Comparison of ENCODE assay signal across 12 cellular contexts in genomic region chr19:55188620-55189019, GRCh38. TPM values are rescaled to one million over a fixed set of nuclear protein-coding genes. Genes with fewer than 3 reads are reported as not detected.
DNase-seq lines count a peak whose midpoint lies in the region; ATAC-seq and TF ChIP-seq lines count a peak whose summit lies in the region.
"Had no signal": no experiment of that assay in that cellular context is flagged by ENCODE, and none has a peak within 500 bp of the region (broad histone marks: within the 10 kb centered on the region; RNA-seq: fewer than 3 reads in every experiment).

No MANE protein-coding gene starts in this region.

- H4K20me1 ChIP-seq in BLaER1 (no peaks in the 10 kb centered on the region), MM.1S (ENCODE audit: insufficient read depth, low read length) (no peaks in the 10 kb centered on the region; the same call in 1 of the 2 replicates)

- H3K4me3 ChIP-seq in BLaER1, result no peak overlapping the region
- H3K4me3 ChIP-seq in MM.1S (ENCODE audit: low read length), result peak overlapping the region; percentile 28; the same call in 1 of the 2 replicates
- H3K4me3 ChIP-seq: HAP-1 had no signal

- DNase-seq in MM.1S, result no peak
- DNase-seq in erythroblast (lab: John Stamatoyannopoulos, UW), result no peak
- DNase-seq: activated T-cell treated with anti-CD3 and anti-CD28 coated beads, Interleukin-2, amount 50 U/mL, for 72 hours; DND-41; effector CD8-positive, alpha-beta T cell had no signal

- H3K36me3 ChIP-seq in BLaER1 (no peaks in the 10 kb centered on the region), MM.1S (replicated peaks; ENCODE audit: insufficient read depth, low read length) (no peaks in the 10 kb centered on the region)
- H3K36me3 ChIP-seq: HAP-1 had no signal

- no peak overlapping the region for H2AFZ ChIP-seq in MM.1S (ENCODE audit: low read length)

- ATAC-seq in esophagus mucosa (peak; percentile 8), GM21825 (IDR thresholded peaks at IDR 0.05; ENCODE audit: unreplicated experiment) (no peak), GM21723 (IDR thresholded peaks at IDR 0.05; ENCODE audit: unreplicated experiment) (no peak)
- ATAC-seq: activated T-cell treated with anti-CD3 and anti-CD28 coated beads, Interleukin-2, amount 50 U/mL, for 72 hours; sciatic nerve; WTC11 had no signal

- H3K4me1 ChIP-seq in BLaER1, result peaks cover 17% of the 10 kb centered on the region
- no peaks in the 10 kb centered on the region for H3K4me1 ChIP-seq in MM.1S (ENCODE audit: low read length)
- H3K4me1 ChIP-seq: HAP-1 had no signal

- no peak for TF ChIP-seq CTCF in MM.1S (IDR thresholded peaks at IDR 0.05; ENCODE audit: low read length)

- H3K4me2 ChIP-seq in BLaER1 (peak overlapping the region; percentile 74), MM.1S (ENCODE audit: low read depth, low read length) (peak overlapping the region; percentile 49)

- H3K79me2 ChIP-seq in MM.1S (ENCODE audit: low read length), result no peaks in the 10 kb centered on the region

- H3K9me3 ChIP-seq in BLaER1, result no peaks in the 10 kb centered on the region
- H3K9me3 ChIP-seq in MM.1S (replicated peaks; ENCODE audit: insufficient read depth, low read length), result no peaks in the 10 kb centered on the region
- H3K9me3 ChIP-seq: HAP-1 had no signal

- H3K9ac ChIP-seq in BLaER1 (peak overlapping the region; percentile 54; the same call in 1 of the 2 replicates), MM.1S (ENCODE audit: low read length) (no peak overlapping the region)

- H3K27ac ChIP-seq in BLaER1 (peak overlapping the region; percentile 43; the same call in 1 of the 2 replicates), MM.1S (ENCODE audit: low read length) (no peak overlapping the region)

- no peaks in the 10 kb centered on the region for H3K9me2 ChIP-seq in MM.1S (replicated peaks; ENCODE audit: insufficient read depth, low read length)

- no peaks in the 10 kb centered on the region for H3K27me3 ChIP-seq in BLaER1
- H3K27me3 ChIP-seq in MM.1S (replicated peaks; ENCODE audit: insufficient read depth, low read length), result peaks cover 72% of the 10 kb centered on the region

- no peak for TF ChIP-seq POLR2A in erythroblast (IDR thresholded peaks at IDR 0.05; ENCODE audit: low read length)

- no peaks in the 10 kb centered on the region for H3F3A ChIP-seq in MM.1S (ENCODE audit: insufficient read depth, low read length)

RNA-seq across cellular contexts. Expression of gene SYT5, which starts 8.5 kb away (rescaled TPM):
- total RNA-seq in esophagus mucosa, result not detected
- total RNA-seq: sciatic nerve had no signal

RNA-seq across cellular contexts. Expression of gene PTPRH, which starts 20.7 kb away (rescaled TPM):
- total RNA-seq in esophagus mucosa, result 3.6 TPM
- total RNA-seq: activated T-cell treated with anti-CD3 and anti-CD28 coated beads, Interleukin-2, amount 50 U/mL, for 72 hours had no signal

RNA-seq across cellular contexts. Expression of gene DNAAF3, which starts 22.2 kb away (rescaled TPM):
- 1.9 TPM for total RNA-seq in esophagus mucosa

RNA-seq across cellular contexts. Expression of gene TNNI3, which starts 31.1 kb away (rescaled TPM):
- not detected for total RNA-seq in esophagus mucosa
- total RNA-seq: sciatic nerve had no signal

RNA-seq across cellular contexts. Expression of gene TNNT1, which starts 39.6 kb away (rescaled TPM):
- total RNA-seq in esophagus mucosa, result 9.4 TPM
